Comparison of ENCODE assay signal across 17 cellular contexts in the genomic region with DNA sequence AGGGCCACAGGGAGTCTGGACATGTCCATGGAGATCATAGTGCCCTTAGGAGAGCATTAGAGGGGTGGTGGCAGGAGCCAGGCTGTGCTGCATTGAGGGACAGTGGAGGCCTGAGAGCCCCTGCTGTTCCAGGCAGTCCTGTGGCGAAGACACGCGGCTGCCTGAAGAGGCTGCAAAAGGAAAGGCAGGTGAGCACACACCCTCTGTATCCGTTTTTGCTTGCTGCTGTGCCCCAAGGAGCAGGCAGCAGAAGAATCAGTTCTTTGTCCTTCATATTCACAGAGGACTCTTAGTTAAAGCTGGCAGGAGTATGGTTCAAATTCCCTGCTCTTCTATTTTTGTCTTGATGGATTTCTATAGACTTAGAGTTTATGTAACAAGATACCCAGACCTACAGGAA. TPM values are rescaled to one million over a fixed set of nuclear protein-coding genes. Genes with fewer than 3 reads are reported as not detected.
DNase-seq lines count a peak whose midpoint lies in the region; ATAC-seq and TF ChIP-seq lines count a peak whose summit lies in the region.
"Had no signal": no experiment of that assay in that cellular context is flagged by ENCODE, and none has a peak within 500 bp of the region (broad histone marks: within the 10 kb centered on the region; RNA-seq: fewer than 3 reads in every experiment).

No MANE protein-coding gene starts in this region.

- H2AFZ ChIP-seq in OCI-LY1 (ENCODE audit: low read length): no peak overlapping the region

- H3K9me2 ChIP-seq in OCI-LY1 (ENCODE audit: low read depth, low read length): no peaks in the 10 kb centered on the region

- ATAC-seq in HG03139 (IDR thresholded peaks at IDR 0.05; ENCODE audit: unreplicated experiment): no peak
- ATAC-seq: left lobe of liver, mucosa of descending colon, right cardiac atrium had no signal

- DNase-seq in activated naive CD4-positive, alpha-beta T cell treated with anti-CD3 and anti-CD28 coated beads, Interleukin-2, amount 50 U/mL, for 16 hours: no peak
- DNase-seq in foreskin melanocyte (peak; percentile 46), superior temporal gyrus (ENCODE audit: extremely low spot score) (peak; percentile 54), Caco-2 (no peak)
- no peak for DNase-seq in effector CD4-positive, alpha-beta T cell
- DNase-seq: ACHN, Karpas-422, mucosa of descending colon, NCI-H1105, NCI-H2227 treated with DMSO at 0.1 percent for 48 hours, right cardiac atrium had no signal

- no peaks in the 10 kb centered on the region for H4K20me1 ChIP-seq in OCI-LY1 (ENCODE audit: insufficient read depth, low read length)

- intact Hi-C loops in Caco-2 (cut with micrococcal nuclease; ENCODE audit: unreplicated experiment): no loop called here

- H3K4me3 Mint-ChIP-seq in activated naive CD4-positive, alpha-beta T cell treated with anti-CD3 and anti-CD28 coated beads, Interleukin-2, amount 50 U/mL, for 24 hours: no peak overlapping the region
- no peak overlapping the region for H3K4me3 Mint-ChIP-seq in Caco-2 (ENCODE audit: unreplicated experiment)

- BruUV-seq in Caco-2 (replicated peaks; lab: Mats Ljungman, UMichigan): no TSS peak

- H3K9me3 ChIP-seq in OCI-LY1 (ENCODE audit: low read length) (no peaks in the 10 kb centered on the region), Caco-2 (no peaks in the 10 kb centered on the region)
- H3K9me3 ChIP-seq: esophagus muscularis mucosa, mucosa of descending colon, suprapubic skin had no signal

- H3K4me2 ChIP-seq in OCI-LY1 (ENCODE audit: low read length): peak overlapping the region; percentile 86; the same call in 1 of the 2 replicates

- peaks cover 41% of the 10 kb centered on the region for H3K4me1 Mint-ChIP-seq in activated naive CD4-positive, alpha-beta T cell treated with anti-CD3 and anti-CD28 coated beads, Interleukin-2, amount 50 U/mL, for 24 hours
- peaks cover 6% of the 10 kb centered on the region for H3K4me1 Mint-ChIP-seq in Caco-2 (ENCODE audit: low read depth, unreplicated experiment)

- peaks cover 25% of the 10 kb centered on the region for H3K79me2 ChIP-seq in OCI-LY1 (ENCODE audit: insufficient read depth, low read length)

- H3K27ac ChIP-seq in OCI-LY1 (ENCODE audit: low read depth, low read length, poor library complexity, severe bottlenecking): peak overlapping the region; percentile 57
- H3K27ac ChIP-seq: esophagus muscularis mucosa, suprapubic skin had no signal

- no peak overlapping the region; the same call in 1 of the 2 replicates for H3K9ac ChIP-seq in OCI-LY1 (ENCODE audit: low read length)

- H3K36me3 ChIP-seq in OCI-LY1 (ENCODE audit: insufficient read depth, low read length): peaks cover 64% of the 10 kb centered on the region
- H3K36me3 ChIP-seq in Caco-2 (ENCODE audit: control insufficient read depth, insufficient read depth, low read length): no peaks in the 10 kb centered on the region; the same call in 1 of the 2 replicates

- H3K36me3 Mint-ChIP-seq in activated naive CD4-positive, alpha-beta T cell treated with anti-CD3 and anti-CD28 coated beads, Interleukin-2, amount 50 U/mL, for 24 hours: peaks cover 10% of the 10 kb centered on the region
- peaks cover 35% of the 10 kb centered on the region for H3K36me3 Mint-ChIP-seq in Caco-2 (ENCODE audit: insufficient read depth, unreplicated experiment)

- H3K27ac Mint-ChIP-seq in activated naive CD4-positive, alpha-beta T cell treated with anti-CD3 and anti-CD28 coated beads, Interleukin-2, amount 50 U/mL, for 24 hours: peak overlapping the region; percentile 44
- H3K27ac Mint-ChIP-seq in Caco-2 (ENCODE audit: unreplicated experiment): no peak overlapping the region

- H3K4me3 ChIP-seq in OCI-LY1 (ENCODE audit: low read depth, low read length, poor library complexity, severe bottlenecking) (no peak overlapping the region), Caco-2 (ENCODE audit: low read depth, low read length) (no peak overlapping the region)
- H3K4me3 ChIP-seq: esophagus muscularis mucosa, mucosa of descending colon, suprapubic skin had no signal

- H3K4me1 ChIP-seq in OCI-LY1 (ENCODE audit: insufficient read depth, low read length, severe bottlenecking) (peaks cover 40% of the 10 kb centered on the region), Caco-2 (no peaks in the 10 kb centered on the region; the same call in 1 of the 2 replicates)

- POLR2A ChIA-PET in Caco-2 (lab: Charles Lee): no interaction called here

- no peaks in the 10 kb centered on the region for H3K9me3 Mint-ChIP-seq in activated naive CD4-positive, alpha-beta T cell treated with anti-CD3 and anti-CD28 coated beads, Interleukin-2, amount 50 U/mL, for 24 hours
- no peaks in the 10 kb centered on the region for H3K9me3 Mint-ChIP-seq in Caco-2 (ENCODE audit: unreplicated experiment)

- CTCF ChIA-PET in Caco-2 (lab: Charles Lee): no interaction called here

- no peaks in the 10 kb centered on the region for H3K27me3 Mint-ChIP-seq in activated naive CD4-positive, alpha-beta T cell treated with anti-CD3 and anti-CD28 coated beads, Interleukin-2, amount 50 U/mL, for 24 hours
- H3K27me3 Mint-ChIP-seq in Caco-2 (ENCODE audit: insufficient read depth, unreplicated experiment): no peaks in the 10 kb centered on the region

- H3K27me3 ChIP-seq in OCI-LY1 (ENCODE audit: insufficient read depth, low read length) (no peaks in the 10 kb centered on the region), Caco-2 (replicated peaks; ENCODE audit: control insufficient read depth, insufficient read depth, low read length) (no peaks in the 10 kb centered on the region)
- H3K27me3 ChIP-seq: esophagus muscularis mucosa, suprapubic skin had no signal

- H3F3A ChIP-seq in OCI-LY1 (ENCODE audit: insufficient read depth, low read length): no peaks in the 10 kb centered on the region

- no peak for TF ChIP-seq CTCF in OCI-LY1 (IDR thresholded peaks at IDR 0.05; ENCODE audit: low read length)
- TF ChIP-seq CTCF in Caco-2 (IDR thresholded peaks at IDR 0.05; ENCODE audit: insufficient read depth in 1 of 2, low read depth in 1 of 2, low read length in 1 of 2, severe bottlenecking in 1 of 2, unreplicated experiment in 1 of 2): no peak

RNA-seq across cellular contexts. Expression of a gene that starts 4.5 kb away (rescaled TPM):
- total RNA-seq in Caco-2 (2022): 25.0 TPM in 2 replicates

RNA-seq across cellular contexts. Expression of a gene that starts 57.5 kb away (rescaled TPM):
- 113 and 118 TPM in 2 replicates for total RNA-seq in Caco-2 (2022)

Comparison
In these comparisons a context has a peak if more than half of its experiments do, and no peak if none do; other contexts are left out.
1. DNase-seq: peak in foreskin melanocyte (single experiment) and superior temporal gyrus (single experiment); none in activated naive CD4-positive, alpha-beta T cell treated with anti-CD3 and anti-CD28 coated beads, Interleukin-2, amount 50 U/mL, for 16 hours (single experiment), Caco-2 (0 of 2) and effector CD4-positive, alpha-beta T cell (single experiment).